ENCODE assay signal across 1 cellular context in the genomic region with DNA sequence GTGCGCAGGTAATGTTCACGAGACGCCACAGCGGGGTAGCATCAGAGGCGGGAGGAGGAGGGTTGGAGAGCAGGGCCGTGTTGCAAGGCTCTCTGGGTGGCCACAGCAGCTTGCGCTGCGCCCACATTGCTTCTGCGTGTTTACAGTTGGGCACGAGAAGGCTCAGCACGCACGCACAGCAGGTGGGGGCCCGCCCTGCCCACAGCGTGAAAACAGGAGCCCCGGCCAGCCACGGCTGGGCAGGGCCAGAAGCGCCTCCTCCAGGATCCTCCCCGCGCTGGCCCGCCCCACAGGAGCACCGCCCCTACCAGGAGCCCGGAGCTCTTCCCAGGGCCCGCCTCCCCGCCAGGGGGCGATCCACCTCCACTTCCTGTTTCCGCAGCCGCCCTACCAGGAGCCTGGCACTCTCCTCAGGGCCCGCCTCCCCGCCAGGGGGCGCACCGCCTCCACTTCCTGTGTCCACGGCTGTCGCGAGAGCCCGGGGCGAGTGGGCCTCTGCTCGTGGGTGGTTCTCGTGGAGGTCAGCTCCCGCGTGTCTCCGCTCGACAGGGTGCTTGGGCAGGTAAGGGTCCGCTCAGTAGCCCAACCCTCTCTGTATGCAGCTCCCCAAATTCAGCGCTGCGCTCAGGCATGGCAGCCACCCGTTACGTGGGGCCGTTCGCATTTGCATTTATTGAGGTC.
A peak's percentile ranks its signal among the peaks of the same experiment; 100 is the strongest.
TF ChIP-seq lines count a peak whose summit lies in the region.

A gene with protein sequence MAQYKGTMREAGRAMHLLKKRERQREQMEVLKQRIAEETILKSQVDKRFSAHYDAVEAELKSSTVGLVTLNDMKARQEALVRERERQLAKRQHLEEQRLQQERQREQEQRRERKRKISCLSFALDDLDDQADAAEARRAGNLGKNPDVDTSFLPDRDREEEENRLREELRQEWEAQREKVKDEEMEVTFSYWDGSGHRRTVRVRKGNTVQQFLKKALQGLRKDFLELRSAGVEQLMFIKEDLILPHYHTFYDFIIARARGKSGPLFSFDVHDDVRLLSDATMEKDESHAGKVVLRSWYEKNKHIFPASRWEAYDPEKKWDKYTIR (plus strand): TSS at position 449 of the 681 bp plus-strand sequence. CDS start 439 bp downstream, outside the sequence.

TF ChIP-seq in GM12878, 131 proteins besides CTCF, POLR2A, EP300 and RAD21 (continued from another document):
- TF ChIP-seq, protein P1, sequence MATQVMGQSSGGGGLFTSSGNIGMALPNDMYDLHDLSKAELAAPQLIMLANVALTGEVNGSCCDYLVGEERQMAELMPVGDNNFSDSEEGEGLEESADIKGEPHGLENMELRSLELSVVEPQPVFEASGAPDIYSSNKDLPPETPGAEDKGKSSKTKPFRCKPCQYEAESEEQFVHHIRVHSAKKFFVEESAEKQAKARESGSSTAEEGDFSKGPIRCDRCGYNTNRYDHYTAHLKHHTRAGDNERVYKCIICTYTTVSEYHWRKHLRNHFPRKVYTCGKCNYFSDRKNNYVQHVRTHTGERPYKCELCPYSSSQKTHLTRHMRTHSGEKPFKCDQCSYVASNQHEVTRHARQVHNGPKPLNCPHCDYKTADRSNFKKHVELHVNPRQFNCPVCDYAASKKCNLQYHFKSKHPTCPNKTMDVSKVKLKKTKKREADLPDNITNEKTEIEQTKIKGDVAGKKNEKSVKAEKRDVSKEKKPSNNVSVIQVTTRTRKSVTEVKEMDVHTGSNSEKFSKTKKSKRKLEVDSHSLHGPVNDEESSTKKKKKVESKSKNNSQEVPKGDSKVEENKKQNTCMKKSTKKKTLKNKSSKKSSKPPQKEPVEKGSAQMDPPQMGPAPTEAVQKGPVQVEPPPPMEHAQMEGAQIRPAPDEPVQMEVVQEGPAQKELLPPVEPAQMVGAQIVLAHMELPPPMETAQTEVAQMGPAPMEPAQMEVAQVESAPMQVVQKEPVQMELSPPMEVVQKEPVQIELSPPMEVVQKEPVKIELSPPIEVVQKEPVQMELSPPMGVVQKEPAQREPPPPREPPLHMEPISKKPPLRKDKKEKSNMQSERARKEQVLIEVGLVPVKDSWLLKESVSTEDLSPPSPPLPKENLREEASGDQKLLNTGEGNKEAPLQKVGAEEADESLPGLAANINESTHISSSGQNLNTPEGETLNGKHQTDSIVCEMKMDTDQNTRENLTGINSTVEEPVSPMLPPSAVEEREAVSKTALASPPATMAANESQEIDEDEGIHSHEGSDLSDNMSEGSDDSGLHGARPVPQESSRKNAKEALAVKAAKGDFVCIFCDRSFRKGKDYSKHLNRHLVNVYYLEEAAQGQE (IDR thresholded peaks at IDR 0.05; ENCODE audit: low read depth, low read length) = no peak
- TF ChIP-seq, protein P2, sequence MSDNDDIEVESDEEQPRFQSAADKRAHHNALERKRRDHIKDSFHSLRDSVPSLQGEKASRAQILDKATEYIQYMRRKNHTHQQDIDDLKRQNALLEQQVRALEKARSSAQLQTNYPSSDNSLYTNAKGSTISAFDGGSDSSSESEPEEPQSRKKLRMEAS (IDR thresholded peaks at IDR 0.05; ENCODE audit: low read depth, low read length) = no peak
- TF ChIP-seq, protein P3, sequence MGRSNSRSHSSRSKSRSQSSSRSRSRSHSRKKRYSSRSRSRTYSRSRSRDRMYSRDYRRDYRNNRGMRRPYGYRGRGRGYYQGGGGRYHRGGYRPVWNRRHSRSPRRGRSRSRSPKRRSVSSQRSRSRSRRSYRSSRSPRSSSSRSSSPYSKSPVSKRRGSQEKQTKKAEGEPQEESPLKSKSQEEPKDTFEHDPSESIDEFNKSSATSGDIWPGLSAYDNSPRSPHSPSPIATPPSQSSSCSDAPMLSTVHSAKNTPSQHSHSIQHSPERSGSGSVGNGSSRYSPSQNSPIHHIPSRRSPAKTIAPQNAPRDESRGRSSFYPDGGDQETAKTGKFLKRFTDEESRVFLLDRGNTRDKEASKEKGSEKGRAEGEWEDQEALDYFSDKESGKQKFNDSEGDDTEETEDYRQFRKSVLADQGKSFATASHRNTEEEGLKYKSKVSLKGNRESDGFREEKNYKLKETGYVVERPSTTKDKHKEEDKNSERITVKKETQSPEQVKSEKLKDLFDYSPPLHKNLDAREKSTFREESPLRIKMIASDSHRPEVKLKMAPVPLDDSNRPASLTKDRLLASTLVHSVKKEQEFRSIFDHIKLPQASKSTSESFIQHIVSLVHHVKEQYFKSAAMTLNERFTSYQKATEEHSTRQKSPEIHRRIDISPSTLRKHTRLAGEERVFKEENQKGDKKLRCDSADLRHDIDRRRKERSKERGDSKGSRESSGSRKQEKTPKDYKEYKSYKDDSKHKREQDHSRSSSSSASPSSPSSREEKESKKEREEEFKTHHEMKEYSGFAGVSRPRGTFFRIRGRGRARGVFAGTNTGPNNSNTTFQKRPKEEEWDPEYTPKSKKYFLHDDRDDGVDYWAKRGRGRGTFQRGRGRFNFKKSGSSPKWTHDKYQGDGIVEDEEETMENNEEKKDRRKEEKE (IDR thresholded peaks at IDR 0.05) = no peak
- TF ChIP-seq CBX5 (IDR thresholded peaks at IDR 0.05; ENCODE audit: low read depth) (no peak), CEBPB (IDR thresholded peaks at IDR 0.05; ENCODE audit: borderline replicate concordance in 1 of 2, low read depth in 2 of 2, low read length in 2 of 2) (no peak), ZNF622 (IDR thresholded peaks at IDR 0.05) (no peak), TARDBP (IDR thresholded peaks at IDR 0.05; ENCODE audit: borderline replicate concordance) (no peak), MEF2B (IDR thresholded peaks at IDR 0.05; ENCODE audit: partially characterized antibody, poor library complexity, severe bottlenecking) (no peak), EED (IDR thresholded peaks at IDR 0.05; ENCODE audit: low read depth) (no peak), ZNF384 (IDR thresholded peaks at IDR 0.05; ENCODE audit: borderline replicate concordance, low read depth, low read length) (no peak), EZH2 (IDR thresholded peaks at IDR 0.05; ENCODE audit: borderline replicate concordance, control insufficient read depth, low read depth, low read length) (no peak), SPI1 (IDR thresholded peaks at IDR 0.05; ENCODE audit: borderline replicate concordance, insufficient read depth, low read depth, low read length) (peak; percentile 82), MXI1 (IDR thresholded peaks at IDR 0.05; ENCODE audit: low read depth, low read length) (no peak), HCFC1 (IDR thresholded peaks at IDR 0.05; ENCODE audit: low read length) (no peak), HDAC6 (IDR thresholded peaks at IDR 0.05; ENCODE audit: unreplicated experiment) (no peak), HDAC2 (IDR thresholded peaks at IDR 0.05) (no peak), NR2C1 (IDR thresholded peaks at IDR 0.05) (no peak), TAF1 (IDR thresholded peaks at IDR 0.05; ENCODE audit: borderline replicate concordance, low read depth, low read length) (peak; percentile 55; the same call in 1 of the 2 replicates), NR2C2 (IDR thresholded peaks at IDR 0.05; ENCODE audit: borderline replicate concordance, control insufficient read depth, insufficient read length, low read depth) (no peak), KDM1A (IDR thresholded peaks at IDR 0.05; ENCODE audit: borderline replicate concordance) (no peak), RFX5 (IDR thresholded peaks at IDR 0.05; ENCODE audit: low read depth, low read length) (no peak), ESRRA (IDR thresholded peaks at IDR 0.05; ENCODE audit: low read length) (no peak), NFYA (IDR thresholded peaks at IDR 0.05; ENCODE audit: borderline replicate concordance, low read depth, low read length) (no peak)
- TF ChIP-seq, protein P4, sequence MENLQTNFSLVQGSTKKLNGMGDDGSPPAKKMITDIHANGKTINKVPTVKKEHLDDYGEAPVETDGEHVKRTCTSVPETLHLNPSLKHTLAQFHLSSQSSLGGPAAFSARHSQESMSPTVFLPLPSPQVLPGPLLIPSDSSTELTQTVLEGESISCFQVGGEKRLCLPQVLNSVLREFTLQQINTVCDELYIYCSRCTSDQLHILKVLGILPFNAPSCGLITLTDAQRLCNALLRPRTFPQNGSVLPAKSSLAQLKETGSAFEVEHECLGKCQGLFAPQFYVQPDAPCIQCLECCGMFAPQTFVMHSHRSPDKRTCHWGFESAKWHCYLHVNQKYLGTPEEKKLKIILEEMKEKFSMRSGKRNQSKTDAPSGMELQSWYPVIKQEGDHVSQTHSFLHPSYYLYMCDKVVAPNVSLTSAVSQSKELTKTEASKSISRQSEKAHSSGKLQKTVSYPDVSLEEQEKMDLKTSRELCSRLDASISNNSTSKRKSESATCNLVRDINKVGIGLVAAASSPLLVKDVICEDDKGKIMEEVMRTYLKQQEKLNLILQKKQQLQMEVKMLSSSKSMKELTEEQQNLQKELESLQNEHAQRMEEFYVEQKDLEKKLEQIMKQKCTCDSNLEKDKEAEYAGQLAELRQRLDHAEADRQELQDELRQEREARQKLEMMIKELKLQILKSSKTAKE (IDR thresholded peaks at IDR 0.05; ENCODE audit: low read depth, poor library complexity, severe bottlenecking) = no peak
- TF ChIP-seq, protein P5, sequence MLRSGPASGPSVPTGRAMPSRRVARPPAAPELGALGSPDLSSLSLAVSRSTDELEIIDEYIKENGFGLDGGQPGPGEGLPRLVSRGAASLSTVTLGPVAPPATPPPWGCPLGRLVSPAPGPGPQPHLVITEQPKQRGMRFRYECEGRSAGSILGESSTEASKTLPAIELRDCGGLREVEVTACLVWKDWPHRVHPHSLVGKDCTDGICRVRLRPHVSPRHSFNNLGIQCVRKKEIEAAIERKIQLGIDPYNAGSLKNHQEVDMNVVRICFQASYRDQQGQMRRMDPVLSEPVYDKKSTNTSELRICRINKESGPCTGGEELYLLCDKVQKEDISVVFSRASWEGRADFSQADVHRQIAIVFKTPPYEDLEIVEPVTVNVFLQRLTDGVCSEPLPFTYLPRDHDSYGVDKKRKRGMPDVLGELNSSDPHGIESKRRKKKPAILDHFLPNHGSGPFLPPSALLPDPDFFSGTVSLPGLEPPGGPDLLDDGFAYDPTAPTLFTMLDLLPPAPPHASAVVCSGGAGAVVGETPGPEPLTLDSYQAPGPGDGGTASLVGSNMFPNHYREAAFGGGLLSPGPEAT (IDR thresholded peaks at IDR 0.05; ENCODE audit: low read depth) = no peak
- TF ChIP-seq, protein P6, sequence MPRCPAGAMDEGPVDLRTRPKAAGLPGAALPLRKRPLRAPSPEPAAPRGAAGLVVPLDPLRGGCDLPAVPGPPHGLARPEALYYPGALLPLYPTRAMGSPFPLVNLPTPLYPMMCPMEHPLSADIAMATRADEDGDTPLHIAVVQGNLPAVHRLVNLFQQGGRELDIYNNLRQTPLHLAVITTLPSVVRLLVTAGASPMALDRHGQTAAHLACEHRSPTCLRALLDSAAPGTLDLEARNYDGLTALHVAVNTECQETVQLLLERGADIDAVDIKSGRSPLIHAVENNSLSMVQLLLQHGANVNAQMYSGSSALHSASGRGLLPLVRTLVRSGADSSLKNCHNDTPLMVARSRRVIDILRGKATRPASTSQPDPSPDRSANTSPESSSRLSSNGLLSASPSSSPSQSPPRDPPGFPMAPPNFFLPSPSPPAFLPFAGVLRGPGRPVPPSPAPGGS (IDR thresholded peaks at IDR 0.05; ENCODE audit: borderline replicate concordance, insufficient read depth, low read depth, low read length, poor library complexity, severe bottlenecking) = no peak
TF ChIP-seq in GM12878: peak in this region for 21.
